In genomic region chr10:95835149-95835860, GRCh38 we compare ENCODE assay signal across 16 cellular contexts.
DNase-seq lines count a peak whose midpoint lies in the region; ATAC-seq and FAIRE-seq lines count a peak whose summit lies in the region.
"Had no signal": no experiment of that assay in that cellular context is flagged by ENCODE, and none has a peak within 500 bp of the region (broad histone marks: within the 10 kb centered on the region; RNA-seq: fewer than 3 reads in every experiment).

No MANE protein-coding gene starts in this region.

- H3K36me3 Mint-ChIP-seq in CD4-positive, CD25-positive, alpha-beta regulatory T cell: no peaks in the 10 kb centered on the region
- peaks cover 32% of the 10 kb centered on the region for H3K36me3 Mint-ChIP-seq in activated CD4-positive, alpha-beta memory T cell treated with anti-CD3 and anti-CD28 coated beads, Interleukin-2, amount 10 ng/mL, durations not matched to agents 7 days and 5 days (ENCODE audit: low read depth)
- H3K36me3 Mint-ChIP-seq in memory B cell: peaks cover 4% of the 10 kb centered on the region
- H3K36me3 Mint-ChIP-seq: T-cell had no signal

- peak overlapping the region; percentile 18 to 89 (median 78) for H3K27ac Mint-ChIP-seq in CD4-positive, CD25-positive, alpha-beta regulatory T cell
- H3K27ac Mint-ChIP-seq in activated CD4-positive, alpha-beta memory T cell treated with anti-CD3 and anti-CD28 coated beads, Interleukin-2, amount 10 ng/mL, durations not matched to agents 7 days and 5 days: peak overlapping the region; percentile 89
- H3K27ac Mint-ChIP-seq in memory B cell: peak overlapping the region; percentile 97

- POLR2A ChIA-PET in activated CD4-positive, alpha-beta memory T cell treated with anti-CD3 and anti-CD28 coated beads, Interleukin-2, amount 10 ng/mL, durations not matched to agents 7 days and 5 days (lab: Charles Lee): interaction anchor here (1.1 to 8.8 kb wide), 6 partner anchors 7 to 141 kb away, joined by 3 to 100 read pairs (median 18); partner anchors contain the start of genes ENTPD1 and TCTN3

- H3K27me3 ChIP-seq in CD4-positive, CD25-positive, alpha-beta regulatory T cell (ENCODE audit: control insufficient read depth, insufficient read depth, low read length): no peaks in the 10 kb centered on the region
- H3K27me3 ChIP-seq: neutrophil, tibial artery had no signal

- H3K4me1 Mint-ChIP-seq in CD4-positive, CD25-positive, alpha-beta regulatory T cell: peaks cover 11 to 84% (median 40%) of the 10 kb centered on the region in 4 donors
- peaks cover 85% of the 10 kb centered on the region for H3K4me1 Mint-ChIP-seq in activated CD4-positive, alpha-beta memory T cell treated with anti-CD3 and anti-CD28 coated beads, Interleukin-2, amount 10 ng/mL, durations not matched to agents 7 days and 5 days
- peaks cover 67% of the 10 kb centered on the region for H3K4me1 Mint-ChIP-seq in memory B cell

- no peaks in the 10 kb centered on the region for H3K27me3 Mint-ChIP-seq in CD4-positive, CD25-positive, alpha-beta regulatory T cell
- no peaks in the 10 kb centered on the region for H3K27me3 Mint-ChIP-seq in activated CD4-positive, alpha-beta memory T cell treated with anti-CD3 and anti-CD28 coated beads, Interleukin-2, amount 10 ng/mL, durations not matched to agents 7 days and 5 days
- no peaks in the 10 kb centered on the region for H3K27me3 Mint-ChIP-seq in memory B cell
- H3K27me3 Mint-ChIP-seq: T-cell had no signal

- peaks cover 0 to 1% (median 0%) of the 10 kb centered on the region in 7 donors for H3K9me3 Mint-ChIP-seq in CD4-positive, CD25-positive, alpha-beta regulatory T cell
- H3K9me3 Mint-ChIP-seq in activated CD4-positive, alpha-beta memory T cell treated with anti-CD3 and anti-CD28 coated beads, Interleukin-2, amount 10 ng/mL, durations not matched to agents 7 days and 5 days: peaks cover 3% of the 10 kb centered on the region
- no peaks in the 10 kb centered on the region for H3K9me3 Mint-ChIP-seq in memory B cell
- H3K9me3 Mint-ChIP-seq: T-cell had no signal

- H3K4me1 ChIP-seq in CD4-positive, CD25-positive, alpha-beta regulatory T cell (ENCODE audit: control insufficient read depth, insufficient read depth, low read length, poor library complexity, severe bottlenecking): peaks cover 65% of the 10 kb centered on the region

- H3K36me3 ChIP-seq in CD4-positive, CD25-positive, alpha-beta regulatory T cell (ENCODE audit: control insufficient read depth, insufficient read depth, low read length): no peaks in the 10 kb centered on the region
- H3K36me3 ChIP-seq: tibial artery, WERI-Rb-1 had no signal

- CTCF ChIA-PET in activated CD4-positive, alpha-beta memory T cell treated with anti-CD3 and anti-CD28 coated beads, Interleukin-2, amount 10 ng/mL, durations not matched to agents 7 days and 5 days (lab: Charles Lee): interaction anchor here (2.8 to 14.8 kb wide), 3 partner anchors 77 to 142 kb away, joined by 7 to 379 read pairs (median 52); partner anchors contain the start of gene TCTN3

- no peaks in the 10 kb centered on the region for H3K9me3 ChIP-seq in CD4-positive, CD25-positive, alpha-beta regulatory T cell (ENCODE audit: control insufficient read depth in 2 of 2, low read length in 2 of 2)
- H3K9me3 ChIP-seq: mucosa of descending colon, neutrophil, tibial artery had no signal

- FAIRE-seq in GM18507 (lab: Jason Lieb, UNC): peak; percentile 88

- H3K4me3 ChIP-seq in CD4-positive, CD25-positive, alpha-beta regulatory T cell (ENCODE audit: low read depth, low read length): peak overlapping the region; percentile 16
- H3K4me3 ChIP-seq: mucosa of descending colon, tibial artery had no signal

- DNase-seq in CD4-positive, CD25-positive, alpha-beta regulatory T cell: peak in 1 of 3 donors; percentile 40
- no peak for DNase-seq in GM18507 (ENCODE audit: extremely low spot score, insufficient read length, low read depth)
- DNase-seq in activated CD4-positive, alpha-beta memory T cell treated with anti-CD3 and anti-CD28 coated beads, Interleukin-2, amount 10 ng/mL, durations not matched to agents 7 days and 5 days: no peak
- DNase-seq in memory B cell (ENCODE audit: low spot score in 2 of 2): no peak
- DNase-seq in hypothalamus (lab: John Stamatoyannopoulos, UW): no peak
- no peak for DNase-seq in ureter (ENCODE audit: low spot score)
- no peak for DNase-seq in LoVo (ENCODE audit: low spot score)
- DNase-seq in AML-193 (lab: John Stamatoyannopoulos, UW): no peak
- DNase-seq: aorta, mucosa of descending colon, Right ventricle myocardium superior, T-cell, tibial artery, WERI-Rb-1 had no signal

- peak overlapping the region in 3 of 4 donors; percentile 2 to 56 (median 29) for H3K4me3 Mint-ChIP-seq in CD4-positive, CD25-positive, alpha-beta regulatory T cell
- H3K4me3 Mint-ChIP-seq in activated CD4-positive, alpha-beta memory T cell treated with anti-CD3 and anti-CD28 coated beads, Interleukin-2, amount 10 ng/mL, durations not matched to agents 7 days and 5 days: no peak overlapping the region
- no peak overlapping the region for H3K4me3 Mint-ChIP-seq in memory B cell
- H3K4me3 Mint-ChIP-seq: T-cell had no signal

- no peak for ATAC-seq in CD4-positive, CD25-positive, alpha-beta regulatory T cell (ENCODE audit: low read depth in 2 of 2)
- ATAC-seq in memory B cell (ENCODE audit: low read depth): no peak
- ATAC-seq: left lobe of liver, mucosa of descending colon, T-cell had no signal

- H3K27ac ChIP-seq in CD4-positive, CD25-positive, alpha-beta regulatory T cell (ENCODE audit: insufficient read depth, low read length, poor library complexity, severe bottlenecking): peak overlapping the region; percentile 96
- H3K27ac ChIP-seq: WERI-Rb-1 had no signal

Comparison
In these comparisons a context has a peak if more than half of its experiments do, and no peak if none do; other contexts are left out.
1. H3K4me3 Mint-ChIP-seq: peak in CD4-positive, CD25-positive, alpha-beta regulatory T cell (3 of 4); none in activated CD4-positive, alpha-beta memory T cell treated with anti-CD3 and anti-CD28 coated beads, Interleukin-2, amount 10 ng/mL, durations not matched to agents 7 days and 5 days (single experiment) and memory B cell (single experiment).
2. Peak in every context shown above with its lines, with median percentiles within 50 percentile points of each other: H3K27ac Mint-ChIP-seq.